15 cellular contexts compared by ENCODE assay signal in the genomic region with DNA sequence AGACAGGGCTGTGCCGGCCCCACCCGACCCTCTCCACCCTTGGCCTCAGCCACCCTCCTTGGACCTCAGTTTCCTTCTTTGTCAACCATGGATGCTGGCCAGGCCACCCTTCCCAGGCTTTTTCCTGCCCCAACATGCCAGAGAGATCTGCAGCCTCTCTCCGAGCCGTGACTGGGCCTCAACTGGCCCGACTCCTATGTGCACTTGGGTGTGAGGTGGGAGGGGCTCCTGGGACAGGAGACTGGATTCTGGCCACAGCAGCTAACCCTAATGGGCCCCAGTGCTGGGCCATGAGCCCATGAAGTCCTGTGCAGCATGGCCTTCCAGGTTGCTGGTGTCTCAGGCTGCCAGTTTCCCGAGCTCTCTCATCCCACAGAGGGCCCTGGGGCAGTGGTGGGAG. TPM values are rescaled to one million over a fixed set of nuclear protein-coding genes. Genes with fewer than 3 reads are reported as not detected.
DNase-seq lines count a peak whose midpoint lies in the region; ATAC-seq and TF ChIP-seq lines count a peak whose summit lies in the region.
"Had no signal": no experiment of that assay in that cellular context is flagged by ENCODE, and none has a peak within 500 bp of the region (broad histone marks: within the 10 kb centered on the region; RNA-seq: fewer than 3 reads in every experiment).

No MANE protein-coding gene starts in this region.

- no peak overlapping the region for H3K4me3 ChIP-seq in heart right ventricle
- H3K4me3 ChIP-seq in right atrium auricular region = no peak overlapping the region
- H3K4me3 ChIP-seq in epithelial cell of esophagus (ENCODE audit: low read length) = no peak overlapping the region
- H3K4me3 ChIP-seq in neuronal stem cell (ENCODE audit: low read length in 2 of 2) = no peak overlapping the region
- H3K4me3 ChIP-seq: HAP-1 had no signal

- no peak overlapping the region for H3K14ac ChIP-seq in neuronal stem cell (ENCODE audit: low read length)

- ATAC-seq in heart right ventricle = peak in 5 of 8 donors; percentile 5 to 60 (median 22)
- ATAC-seq in HG03039 (IDR thresholded peaks at IDR 0.05; ENCODE audit: unreplicated experiment) = no peak

- intact Hi-C loops in heart right ventricle (cut with DNase I) = loop anchor here in 1 of 10 donors (5.0 to 10.0 kb wide), 2 partner anchors 119 to 1896 kb away; no protein-coding TSS in a partner anchor

- H3K4ac ChIP-seq in neuronal stem cell (ENCODE audit: low read length) = no peak overlapping the region

- WGBS in heart right ventricle, 2 donors = 53 to 58% methylated on average over 6 of the region's 6 CpGs
- WGBS in neuronal stem cell (ENCODE audit: extremely low coverage in 2 of 2, insufficient read length in 2 of 2, insufficient replicate concordance in 1 of 2), 2 donors = no CpG with 5 or more reads among the region's 6 CpGs

- peak overlapping the region; percentile 40 for H2AK5ac ChIP-seq in neuronal stem cell (ENCODE audit: low read depth, low read length)

- peak overlapping the region; percentile 20 for H3K23ac ChIP-seq in neuronal stem cell (ENCODE audit: low read depth, low read length, poor library complexity)

- H2BK120ac ChIP-seq in neuronal stem cell (ENCODE audit: low read depth, low read length) = no peak overlapping the region

- peaks cover 2% of the 10 kb centered on the region for H3K79me1 ChIP-seq in neuronal stem cell (ENCODE audit: low read depth, low read length)

- H3K27me3 ChIP-seq in heart right ventricle (peaks cover 0 to 12% (median 0%) of the 10 kb centered on the region in 7 donors), right atrium auricular region (no peaks in the 10 kb centered on the region), neuronal stem cell (ENCODE audit: control insufficient read depth in 3 of 3, insufficient read depth in 3 of 3, low read depth in 1 of 3, low read length in 3 of 3) (peaks cover 0 to 63% (median 2%) of the 10 kb centered on the region in 3 experiments)

- peak overlapping the region; percentile 59 for H3K18ac ChIP-seq in neuronal stem cell (ENCODE audit: low read length)

- H2AFZ ChIP-seq in neuronal stem cell (ENCODE audit: low read length) = no peak overlapping the region

- no peak for DNase-seq in heart right ventricle
- no peak for DNase-seq in right atrium auricular region (ENCODE audit: low spot score)
- DNase-seq in epithelial cell of esophagus (ENCODE audit: low read depth) = peak; percentile 8
- DNase-seq in neuronal stem cell (ENCODE audit: low spot score) = no peak
- DNase-seq in stimulated activated CD4-positive, alpha-beta T cell treated with anti-CD3 and anti-CD28 coated beads, Interleukin-12 subunit alpha, Interleukin-12 subunit beta, amount 100 ng/mL, for 4 hours = no peak
- DNase-seq: CD4-positive, alpha-beta T cell; CD8-positive, alpha-beta memory T cell; DMS 273 treated with DMSO at 0.1 percent for 48 hours; DMS79; EL; GDM1; GOT3; HFFc6 had no signal

- no peak overlapping the region for H2BK5ac ChIP-seq in neuronal stem cell (ENCODE audit: low read length)

- H3K9ac ChIP-seq in neuronal stem cell (ENCODE audit: low read depth, low read length, poor library complexity) = no peak overlapping the region

- no peak overlapping the region for H3K27ac ChIP-seq in heart right ventricle
- no peak overlapping the region for H3K27ac ChIP-seq in right atrium auricular region
- H3K27ac ChIP-seq in neuronal stem cell (replicated peaks; ENCODE audit: low read length) = no peak overlapping the region

- no peaks in the 10 kb centered on the region for H3K36me3 ChIP-seq in heart right ventricle
- no peaks in the 10 kb centered on the region for H3K36me3 ChIP-seq in right atrium auricular region
- H3K36me3 ChIP-seq in neuronal stem cell (replicated peaks in 1 of 2; ENCODE audit: control insufficient read depth in 2 of 2, insufficient read depth in 2 of 2, low read length in 2 of 2) = no peaks in the 10 kb centered on the region
- H3K36me3 ChIP-seq: HAP-1 had no signal

- no peak overlapping the region for H2BK15ac ChIP-seq in neuronal stem cell (ENCODE audit: low read length)

- peaks cover 0 to 32% (median 20%) of the 10 kb centered on the region in 9 donors for H3K4me1 ChIP-seq in heart right ventricle
- H3K4me1 ChIP-seq in right atrium auricular region = peaks cover 0 to 23% of the 10 kb centered on the region in 2 donors
- peaks cover 0 to 7% of the 10 kb centered on the region in 2 donors for H3K4me1 ChIP-seq in neuronal stem cell (ENCODE audit: control insufficient read depth in 2 of 2, insufficient read depth in 1 of 2, low read depth in 1 of 2, low read length in 2 of 2)
- H3K4me1 ChIP-seq: HAP-1 had no signal

- no peak overlapping the region for H4K91ac ChIP-seq in neuronal stem cell (ENCODE audit: low read depth, low read length, poor library complexity)

- H2BK12ac ChIP-seq in neuronal stem cell (ENCODE audit: low read length) = no peak overlapping the region

- TF ChIP-seq CTCF in heart right ventricle (IDR thresholded peaks at IDR 0.05) (no peak), right atrium auricular region (IDR thresholded peaks at IDR 0.05) (no peak), epithelial cell of esophagus (IDR thresholded peaks at IDR 0.05; ENCODE audit: insufficient read depth, low read depth, low read length, missing control alignments) (no peak)

- no peak overlapping the region for H3K4me2 ChIP-seq in neuronal stem cell (ENCODE audit: insufficient read depth, low read length, poor library complexity, severe bottlenecking)

- no peaks in the 10 kb centered on the region for H3K9me3 ChIP-seq in heart right ventricle
- no peaks in the 10 kb centered on the region for H3K9me3 ChIP-seq in right atrium auricular region
- no peaks in the 10 kb centered on the region for H3K9me3 ChIP-seq in neuronal stem cell (replicated peaks in 1 of 2; ENCODE audit: control insufficient read depth in 2 of 2, insufficient read depth in 1 of 2, low read depth in 1 of 2, low read length in 2 of 2)
- H3K9me3 ChIP-seq: HAP-1 had no signal

- peak overlapping the region; percentile 88 for H4K8ac ChIP-seq in neuronal stem cell (ENCODE audit: low read depth, low read length)

RNA-seq across cellular contexts. Expression of gene PCBD1, which starts 47.7 kb away (rescaled TPM):
- total RNA-seq in heart right ventricle (100 to 1,000 TPM; 122 to 179 (median 144) TPM), right atrium auricular region (10 to 100 TPM; 79.4 to 98.6 TPM)
- 100 to 1,000 TPM; 116 to 118 TPM for polyA plus RNA-seq in heart right ventricle
- 71.7 TPM for polyA plus RNA-seq in neuronal stem cell (2013, experiment 1 of 2)
- polyA plus RNA-seq in neuronal stem cell (2013, experiment 2 of 2) = 72.0 TPM
